17 cellular contexts compared by ENCODE assay signal in the genomic region with DNA sequence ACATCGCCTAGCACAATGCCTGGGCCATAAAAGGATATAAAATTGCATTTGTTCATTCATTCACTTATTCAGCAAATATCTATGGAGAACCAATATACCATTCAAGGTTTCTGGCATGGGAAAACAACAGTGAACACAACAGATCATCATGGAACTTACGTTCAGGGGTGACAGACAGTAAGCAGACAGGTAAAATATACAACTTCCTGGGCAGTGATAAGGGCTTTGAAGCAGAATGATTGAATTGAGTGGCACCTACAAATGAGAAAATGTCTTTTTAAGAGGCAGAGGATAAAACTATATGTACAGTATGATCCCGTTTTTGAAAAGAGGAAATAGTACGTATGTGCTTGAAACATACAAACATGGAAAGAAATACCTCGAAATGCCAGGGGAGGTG. TPM values are rescaled to one million over a fixed set of nuclear protein-coding genes. Genes with fewer than 3 reads are reported as not detected.
DNase-seq lines count a peak whose midpoint lies in the region; ATAC-seq and TF ChIP-seq lines count a peak whose summit lies in the region.
"Had no signal": no experiment of that assay in that cellular context is flagged by ENCODE, and none has a peak within 500 bp of the region (broad histone marks: within the 10 kb centered on the region; RNA-seq: fewer than 3 reads in every experiment).

No MANE protein-coding gene starts in this region.

- no peaks in the 10 kb centered on the region for H3K27me3 Mint-ChIP-seq in activated T-cell treated with anti-CD3 and anti-CD28 coated beads, Interleukin-2, amount 50 U/mL, for 72 hours (ENCODE audit: low read depth)
- H3K27me3 Mint-ChIP-seq in activated naive CD8-positive, alpha-beta T cell treated with anti-CD3 and anti-CD28 coated beads for 36 hours: no peaks in the 10 kb centered on the region
- H3K27me3 Mint-ChIP-seq in stimulated activated memory B cell treated with anti-CD40 and anti-IgM and Interleukin-4, amounts not matched to agents 10 μg/mL and 1 μg/mL and 100 μg/mL, for 72 hours: no peaks in the 10 kb centered on the region

- peaks cover 1% of the 10 kb centered on the region in 2 donors for H3K36me3 Mint-ChIP-seq in activated T-cell treated with anti-CD3 and anti-CD28 coated beads, Interleukin-2, amount 50 U/mL, for 72 hours (ENCODE audit: insufficient read depth in 2 of 2)
- peaks cover 26% of the 10 kb centered on the region for H3K36me3 Mint-ChIP-seq in activated naive CD8-positive, alpha-beta T cell treated with anti-CD3 and anti-CD28 coated beads for 36 hours
- H3K36me3 Mint-ChIP-seq in stimulated activated memory B cell treated with anti-CD40 and anti-IgM and Interleukin-4, amounts not matched to agents 10 μg/mL and 1 μg/mL and 100 μg/mL, for 72 hours: peaks cover 17% of the 10 kb centered on the region

- H3K4me3 Mint-ChIP-seq in activated T-cell treated with anti-CD3 and anti-CD28 coated beads, Interleukin-2, amount 50 U/mL, for 72 hours: peak overlapping the region; percentile 84 to 89
- peak overlapping the region; percentile 23 for H3K4me3 Mint-ChIP-seq in activated naive CD8-positive, alpha-beta T cell treated with anti-CD3 and anti-CD28 coated beads for 36 hours
- no peak overlapping the region for H3K4me3 Mint-ChIP-seq in stimulated activated memory B cell treated with anti-CD40 and anti-IgM and Interleukin-4, amounts not matched to agents 10 μg/mL and 1 μg/mL and 100 μg/mL, for 72 hours

- no peaks in the 10 kb centered on the region for H3K9me3 Mint-ChIP-seq in activated T-cell treated with anti-CD3 and anti-CD28 coated beads, Interleukin-2, amount 50 U/mL, for 72 hours
- no peaks in the 10 kb centered on the region for H3K9me3 Mint-ChIP-seq in activated naive CD8-positive, alpha-beta T cell treated with anti-CD3 and anti-CD28 coated beads for 36 hours
- no peaks in the 10 kb centered on the region for H3K9me3 Mint-ChIP-seq in stimulated activated memory B cell treated with anti-CD40 and anti-IgM and Interleukin-4, amounts not matched to agents 10 μg/mL and 1 μg/mL and 100 μg/mL, for 72 hours

- ATAC-seq in activated T-cell treated with anti-CD3 and anti-CD28 coated beads, Interleukin-2, amount 50 U/mL, for 72 hours (replicated peaks in 1 of 2): no peak
- ATAC-seq in stimulated activated memory B cell treated with anti-CD40 and anti-IgM and Interleukin-4, amounts not matched to agents 10 μg/mL and 1 μg/mL and 100 μg/mL, for 72 hours: no peak
- ATAC-seq: left lung, sciatic nerve had no signal

- DNase-seq in activated T-cell treated with anti-CD3 and anti-CD28 coated beads, Interleukin-2, amount 50 U/mL, for 72 hours: no peak
- no peak for DNase-seq in activated T-cell treated with anti-CD3 and anti-CD28 coated beads, Interleukin-2, amount 50 U/mL, for 1 hour
- DNase-seq in MV-4-11 (lab: John Stamatoyannopoulos, UW): peak; percentile 27
- no peak for DNase-seq in activated naive CD8-positive, alpha-beta T cell treated with anti-CD3 and anti-CD28 coated beads for 36 hours
- DNase-seq in SKM-1 treated with dmso at 0.1 percent for 144 hours (lab: John Stamatoyannopoulos, UW; ENCODE audit: unreplicated experiment): no peak
- no peak for DNase-seq in stimulated activated CD4-positive, alpha-beta T cell treated with anti-CD3 and anti-CD28 coated beads, Interleukin-4, amount 100 ng/mL, for 1 hour
- no peak for DNase-seq in foreskin fibroblast
- DNase-seq: foreskin melanocyte, left lung, mucosa of descending colon, NCI-H1417, NCI-H2171, Right ventricle myocardium superior had no signal

- H3K4me3 ChIP-seq in foreskin fibroblast (ENCODE audit: low read depth in 1 of 2, low read length in 2 of 2): no peak overlapping the region
- H3K4me3 ChIP-seq: coronary artery, left lung, mucosa of descending colon, vagina had no signal

- peak overlapping the region; percentile 97 for H3K27ac Mint-ChIP-seq in activated T-cell treated with anti-CD3 and anti-CD28 coated beads, Interleukin-2, amount 50 U/mL, for 72 hours
- H3K27ac Mint-ChIP-seq in activated naive CD8-positive, alpha-beta T cell treated with anti-CD3 and anti-CD28 coated beads for 36 hours: peak overlapping the region; percentile 100
- peak overlapping the region; percentile 93 for H3K27ac Mint-ChIP-seq in stimulated activated memory B cell treated with anti-CD40 and anti-IgM and Interleukin-4, amounts not matched to agents 10 μg/mL and 1 μg/mL and 100 μg/mL, for 72 hours

- H3K4me1 Mint-ChIP-seq in activated T-cell treated with anti-CD3 and anti-CD28 coated beads, Interleukin-2, amount 50 U/mL, for 72 hours (ENCODE audit: low read depth): peaks cover 93% of the 10 kb centered on the region
- H3K4me1 Mint-ChIP-seq in activated naive CD8-positive, alpha-beta T cell treated with anti-CD3 and anti-CD28 coated beads for 36 hours: peaks cover 86% of the 10 kb centered on the region
- H3K4me1 Mint-ChIP-seq in stimulated activated memory B cell treated with anti-CD40 and anti-IgM and Interleukin-4, amounts not matched to agents 10 μg/mL and 1 μg/mL and 100 μg/mL, for 72 hours: peaks cover 79% of the 10 kb centered on the region

- TF ChIP-seq CTCF in foreskin fibroblast (IDR thresholded peaks at IDR 0.05; ENCODE audit: low read depth, low read length): no peak

RNA-seq across cellular contexts. Expression of a gene that starts 39.2 kb away (rescaled TPM):
- 10 to 100 TPM; 61.0 to 72.3 TPM for total RNA-seq in activated T-cell treated with anti-CD3 and anti-CD28 coated beads, Interleukin-2, amount 50 U/mL, for 72 hours
- total RNA-seq in activated naive CD8-positive, alpha-beta T cell treated with anti-CD3 and anti-CD28 coated beads for 36 hours: 10 to 100 TPM; 39.2 to 39.8 TPM
